In genomic region chr2:166917433-166917832, GRCh38 we compare ENCODE assay signal across 16 cellular contexts.
DNase-seq lines count a peak whose midpoint lies in the region; TF ChIP-seq lines count a peak whose summit lies in the region.
"Had no signal": no experiment of that assay in that cellular context is flagged by ENCODE, and none has a peak within 500 bp of the region (broad histone marks: within the 10 kb centered on the region; RNA-seq: fewer than 3 reads in every experiment).

No MANE protein-coding gene starts in this region.

- DNase-seq in HuH-7 (ENCODE audit: low spot score) (peak; percentile 18), astrocyte of the hippocampus (ENCODE audit: low read depth, low spot score) (peak; percentile 2), fibroblast of pulmonary artery (ENCODE audit: low read depth) (peak; percentile 2), pons (ENCODE audit: low spot score) (peak; percentile 2), foreskin melanocyte (no peak), NCI-H1092 treated with DMSO at 0.1 percent for 48 hours (lab: John Stamatoyannopoulos, UW) (no peak)
- no peak for DNase-seq in stimulated activated CD4-positive, alpha-beta T cell treated with anti-CD3 and anti-CD28 coated beads, Interleukin-2, amount 100 ng/mL, for 24 hours
- DNase-seq in effector CD8-positive, alpha-beta T cell (lab: John Stamatoyannopoulos, UW) = no peak
- DNase-seq: CD4-positive, alpha-beta T cell; EL; NCI-H1436; NCI-H1930; NCI-H226; NCI-H524; SJCRH30 had no signal

- no peak overlapping the region for H3K4me3 ChIP-seq in fibroblast of pulmonary artery (replicated peaks; ENCODE audit: low read depth, low read length)
- H3K4me3 ChIP-seq: GM12878, SJCRH30 had no signal

- no peak for TF ChIP-seq CTCF in fibroblast of pulmonary artery (IDR thresholded peaks at IDR 0.05; ENCODE audit: low read length, missing control alignments)

Comparison
In these comparisons a context has a peak if more than half of its experiments do, and no peak if none do; other contexts are left out.
1. DNase-seq: peak in HuH-7 (single experiment), astrocyte of the hippocampus (single experiment), fibroblast of pulmonary artery (single experiment) and pons (single experiment); none in stimulated activated CD4-positive, alpha-beta T cell treated with anti-CD3 and anti-CD28 coated beads, Interleukin-2, amount 100 ng/mL, for 24 hours (0 of 2), foreskin melanocyte (single experiment), effector CD8-positive, alpha-beta T cell (single experiment) and NCI-H1092 treated with DMSO at 0.1 percent for 48 hours (single experiment).